Comparison of ENCODE assay signal across 10 cellular contexts in genomic region chr7:112453505-112454171, GRCh38. TPM values are rescaled to one million over a fixed set of nuclear protein-coding genes. Genes with fewer than 3 reads are reported as not detected.
DNase-seq lines count a peak whose midpoint lies in the region; ATAC-seq and TF ChIP-seq lines count a peak whose summit lies in the region.
"Had no signal": no experiment of that assay in that cellular context is flagged by ENCODE, and none has a peak within 500 bp of the region (broad histone marks: within the 10 kb centered on the region; RNA-seq: fewer than 3 reads in every experiment).

No MANE protein-coding gene starts in this region.

- no peak for ATAC-seq in DND-41 (ENCODE audit: insufficient read depth, low read depth)
- no peak for ATAC-seq in left colon

- CTCF ChIA-PET in OCI-LY7 (lab: Charles Lee; ENCODE audit: unreplicated experiment): no interaction called here

- no peak for TF ChIP-seq POLR2A in spleen (IDR thresholded peaks at IDR 0.05)

- H3K4me2 ChIP-seq in DND-41 (ENCODE audit: insufficient read depth, low read length) (peak overlapping the region; percentile 91; the same call in 1 of the 2 replicates), OCI-LY7 (ENCODE audit: low read length) (peak overlapping the region; percentile 88), parathyroid adenoma (ENCODE audit: low read length) (peak overlapping the region; percentile 32)

- H3K9ac ChIP-seq in DND-41 (ENCODE audit: low read depth, low read length) (no peak overlapping the region), parathyroid adenoma (no peak overlapping the region)

- intact Hi-C loops in OCI-LY7 (cut with micrococcal nuclease; ENCODE audit: unreplicated experiment): loop anchor here (2.0 to 10.0 kb wide), 2 partner anchors 17 to 691 kb away; no protein-coding TSS in a partner anchor
- intact Hi-C loops in spleen (cut with DNase I; ENCODE audit: low total_unique reads): no loop called here
- intact Hi-C loops in left colon (cut with DNase I, micrococcal nuclease): no loop called here

- BruUV-seq in OCI-LY7 (replicated peaks; lab: Mats Ljungman, UMichigan): no TSS peak

- H3K27ac ChIP-seq in DND-41 (ENCODE audit: low read length): no peak overlapping the region
- H3K27ac ChIP-seq in OCI-LY7 (ENCODE audit: low read depth, low read length, poor library complexity, severe bottlenecking): no peak overlapping the region
- H3K27ac ChIP-seq in parathyroid adenoma: no peak overlapping the region
- peak overlapping the region in 3 of 8 donors; percentile 99 to 100 (median 99) for H3K27ac ChIP-seq in spleen

- 44 to 71% (median 61%) methylated on average over 7 of the region's 7 CpGs for WGBS in spleen, 5 donors

- H3K79me2 ChIP-seq in DND-41 (ENCODE audit: insufficient read depth, low read length) (peaks cover 58% of the 10 kb centered on the region), OCI-LY7 (ENCODE audit: insufficient read depth, low read depth, low read length) (peaks cover 62% of the 10 kb centered on the region), parathyroid adenoma (peaks cover 22% of the 10 kb centered on the region)

- peaks cover 34% of the 10 kb centered on the region for H3K36me3 ChIP-seq in DND-41 (ENCODE audit: insufficient read depth, low read length)
- H3K36me3 ChIP-seq in OCI-LY7 (ENCODE audit: insufficient read depth, low read length): peaks cover 52% of the 10 kb centered on the region
- no peaks in the 10 kb centered on the region for H3K36me3 ChIP-seq in parathyroid adenoma (ENCODE audit: control insufficient read depth, insufficient read depth, low read length)
- peaks cover 0 to 36% (median 28%) of the 10 kb centered on the region in 6 donors for H3K36me3 ChIP-seq in spleen

- POLR2A ChIA-PET in OCI-LY7 (lab: Charles Lee): interaction anchor here (0.6 to 5.2 kb wide), 3 partner anchors 10 to 1916 kb away, joined by 4 to 81 read pairs (median 4); no protein-coding TSS in a partner anchor

- H3K4me1 ChIP-seq in DND-41 (ENCODE audit: insufficient read depth, low read length): peaks cover 32% of the 10 kb centered on the region
- peaks cover 20% of the 10 kb centered on the region for H3K4me1 ChIP-seq in OCI-LY7 (ENCODE audit: insufficient read depth, low read length, poor library complexity, severe bottlenecking)
- peaks cover 6% of the 10 kb centered on the region for H3K4me1 ChIP-seq in parathyroid adenoma
- H3K4me1 ChIP-seq in spleen: peaks cover 18 to 57% (median 44%) of the 10 kb centered on the region in 6 donors

- H4K20me1 ChIP-seq in DND-41 (ENCODE audit: insufficient read depth, low read length) (peaks cover 24% of the 10 kb centered on the region), OCI-LY7 (ENCODE audit: insufficient read depth, low read length) (peaks cover 26% of the 10 kb centered on the region)

- DNase-seq in DND-41: no peak
- no peak for DNase-seq in OCI-LY7 (ENCODE audit: low spot score)
- peak; percentile 67 for DNase-seq in epithelial cell of esophagus (ENCODE audit: low read depth)
- DNase-seq in spleen: no peak
- no peak for DNase-seq in left colon
- no peak for DNase-seq in mesenteric fat pad (ENCODE audit: low spot score)
- DNase-seq in NCI-H2107 treated with DMSO at 0.1 percent for 48 hours (lab: John Stamatoyannopoulos, UW; ENCODE audit: unreplicated experiment): no peak
- DNase-seq: activated gamma-delta T cell, midbrain had no signal

- H3K27me3 ChIP-seq in DND-41 (ENCODE audit: insufficient read depth, low read length, poor library complexity) (no peaks in the 10 kb centered on the region), parathyroid adenoma (ENCODE audit: control insufficient read depth, insufficient read depth, low read length) (no peaks in the 10 kb centered on the region), spleen (replicated peaks in 1 of 7) (no peaks in the 10 kb centered on the region)

- H3K4me3 ChIP-seq in DND-41 (ENCODE audit: low read depth in 1 of 2, low read length in 2 of 2) (no peak overlapping the region), OCI-LY7 (ENCODE audit: low read depth, low read length, poor library complexity, severe bottlenecking) (peak overlapping the region; percentile 95), epithelial cell of esophagus (ENCODE audit: low read length) (peak overlapping the region; percentile 1), parathyroid adenoma (ENCODE audit: low read depth, low read length) (no peak overlapping the region), spleen (peak overlapping the region in 1 of 8 donors; percentile 0)

- TF ChIP-seq CTCF in DND-41 (IDR thresholded peaks at IDR 0.05; ENCODE audit: borderline replicate concordance, extremely low read depth, low read length, poor library complexity, severe bottlenecking) (no peak), OCI-LY7 (conservative IDR thresholded peaks at IDR 0.05; ENCODE audit: low read length) (no peak), epithelial cell of esophagus (IDR thresholded peaks at IDR 0.05; ENCODE audit: insufficient read depth, low read depth, low read length, missing control alignments) (no peak), parathyroid adenoma (IDR thresholded peaks at IDR 0.05) (no peak), spleen (IDR thresholded peaks at IDR 0.05 in 8 of 11, conservative IDR thresholded peaks at IDR 0.05 in 3 of 11) (no peak)

- no peaks in the 10 kb centered on the region for H3K9me2 ChIP-seq in OCI-LY7 (ENCODE audit: insufficient read depth, low read length)

- H3K9me3 ChIP-seq in DND-41 (ENCODE audit: insufficient read depth, low read length, severe bottlenecking): no peaks in the 10 kb centered on the region
- H3K9me3 ChIP-seq in OCI-LY7 (ENCODE audit: low read length): no peaks in the 10 kb centered on the region
- no peaks in the 10 kb centered on the region for H3K9me3 ChIP-seq in parathyroid adenoma (ENCODE audit: control insufficient read depth, low read length)
- H3K9me3 ChIP-seq in spleen: no peaks in the 10 kb centered on the region

- H2AFZ ChIP-seq in DND-41 (ENCODE audit: low read depth, low read length) (no peak overlapping the region), OCI-LY7 (ENCODE audit: low read length) (no peak overlapping the region), parathyroid adenoma (no peak overlapping the region)

RNA-seq across cellular contexts. Expression of gene IFRD1, which starts 3.4 kb away (rescaled TPM):
- 49.1 and 54.9 TPM in 2 replicates for total RNA-seq in OCI-LY7 (2014; rRNA removed; shearing (Covaris generic))
- 65.6 and 82.2 TPM in 2 replicates for total RNA-seq in OCI-LY7 (2022)
- 100 to 1,000 TPM in 1 of 7 donors, 10 to 100 TPM in 6; 41.0 to 111 (median 54.5) TPM for total RNA-seq in spleen
- polyA plus RNA-seq in spleen: 10 to 100 TPM; 22.9 to 29.3 (median 26.2) TPM
- 10 to 100 TPM; 32.9 to 60.6 TPM for total RNA-seq in left colon
- 82.6 TPM for total RNA-seq in mesenteric fat pad

RNA-seq across cellular contexts. Expression of gene LSMEM1, which starts 27.2 kb away (rescaled TPM):
- 0.31 and 0.32 TPM in 2 replicates for total RNA-seq in OCI-LY7 (2014; rRNA removed; shearing (Covaris generic))
- total RNA-seq in OCI-LY7 (2022) (1.5 and 1.9 TPM in 2 replicates), spleen (10 to 100 TPM in 1 of 7 donors, 1 to 10 TPM in 6; 2.2 to 15.1 (median 3.3) TPM), left colon (1 to 10 TPM; 2.3 to 3.1 TPM), mesenteric fat pad (2.4 TPM)
- polyA plus RNA-seq in spleen: 1 to 10 TPM in 2 of 3 donors, under 1 TPM in 1; 0.93 to 1.6 (median 1.2) TPM

Comparison
In these comparisons a context has a peak if more than half of its experiments do, and no peak if none do; other contexts are left out.
1. H3K4me2 ChIP-seq: peak in every context shown above with its lines; median percentile 91 in DND-41; 88 in OCI-LY7; 32 in parathyroid adenoma.
2. H3K4me3 ChIP-seq: peak in OCI-LY7 (single experiment) and epithelial cell of esophagus (single experiment); none in DND-41 (0 of 2) and parathyroid adenoma (single experiment).